In the genomic region with DNA sequence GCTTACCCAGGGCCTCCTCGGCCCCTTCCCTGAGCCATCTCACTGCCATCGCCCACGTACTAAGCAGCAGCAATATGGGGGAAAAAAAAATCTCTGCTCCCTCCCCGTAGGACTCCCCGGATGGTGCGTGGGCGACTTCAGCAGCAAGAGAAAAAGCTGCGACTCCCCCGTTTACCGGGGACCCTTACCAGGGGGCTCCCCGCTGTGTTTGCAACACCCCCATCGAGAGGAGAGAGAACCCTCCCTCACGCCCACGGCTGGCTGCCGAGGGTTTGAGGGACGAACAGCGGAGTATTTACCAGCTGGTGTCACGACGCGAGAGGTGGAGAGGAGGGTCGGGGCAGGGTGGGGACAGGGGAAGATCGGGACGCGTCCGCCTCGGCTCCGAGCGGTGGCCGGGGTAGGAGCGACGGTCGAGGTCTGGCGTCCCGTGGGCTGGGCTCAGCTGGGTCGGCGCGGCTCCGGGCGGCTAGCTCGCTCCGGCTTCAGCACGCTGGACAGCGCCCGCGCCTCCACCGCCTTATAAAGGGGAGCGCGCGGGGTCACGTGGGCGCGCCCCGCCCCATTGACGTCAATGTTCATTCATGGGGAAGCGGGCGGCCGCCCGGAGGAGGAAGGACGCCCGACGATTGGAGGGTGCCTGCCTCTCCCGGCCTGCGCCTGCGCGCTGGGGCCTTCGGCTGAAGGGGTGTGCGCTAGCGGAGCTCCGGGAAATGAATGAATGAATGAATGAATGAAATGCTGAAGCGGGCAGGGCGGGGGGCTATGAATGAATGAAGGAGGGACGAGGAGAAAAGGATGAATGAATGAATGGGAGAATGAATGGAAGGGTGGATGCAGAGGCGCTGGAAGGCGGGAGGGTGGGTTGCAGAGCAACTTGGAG, we compare ENCODE assay signal across 1 cellular context.
A peak's percentile ranks its signal among the peaks of the same experiment; 100 is the strongest.
TF ChIP-seq lines count a peak whose summit lies in the region.

VGF (minus strand) TSS at position 495 of the 883 bp plus-strand sequence. CDS start 726 bp downstream, outside the sequence.

TF ChIP-seq in K562, 482 proteins besides CTCF, POLR2A, EP300 and RAD21 (continued from another document and continues in another):
- TF ChIP-seq TSHZ1 (CRISPR knock-in tag; IDR thresholded peaks at IDR 0.05): no peak
- peak; percentile 50 for TF ChIP-seq RBFOX2 (IDR thresholded peaks at IDR 0.05; ENCODE audit: low read depth, low read length)
- TF ChIP-seq SP1 (CRISPR knock-in tag; IDR thresholded peaks at IDR 0.05): peak; percentile 91
- no peak for TF ChIP-seq FOXJ3 (CRISPR knock-in tag; IDR thresholded peaks at IDR 0.05)
- TF ChIP-seq, protein P1, sequence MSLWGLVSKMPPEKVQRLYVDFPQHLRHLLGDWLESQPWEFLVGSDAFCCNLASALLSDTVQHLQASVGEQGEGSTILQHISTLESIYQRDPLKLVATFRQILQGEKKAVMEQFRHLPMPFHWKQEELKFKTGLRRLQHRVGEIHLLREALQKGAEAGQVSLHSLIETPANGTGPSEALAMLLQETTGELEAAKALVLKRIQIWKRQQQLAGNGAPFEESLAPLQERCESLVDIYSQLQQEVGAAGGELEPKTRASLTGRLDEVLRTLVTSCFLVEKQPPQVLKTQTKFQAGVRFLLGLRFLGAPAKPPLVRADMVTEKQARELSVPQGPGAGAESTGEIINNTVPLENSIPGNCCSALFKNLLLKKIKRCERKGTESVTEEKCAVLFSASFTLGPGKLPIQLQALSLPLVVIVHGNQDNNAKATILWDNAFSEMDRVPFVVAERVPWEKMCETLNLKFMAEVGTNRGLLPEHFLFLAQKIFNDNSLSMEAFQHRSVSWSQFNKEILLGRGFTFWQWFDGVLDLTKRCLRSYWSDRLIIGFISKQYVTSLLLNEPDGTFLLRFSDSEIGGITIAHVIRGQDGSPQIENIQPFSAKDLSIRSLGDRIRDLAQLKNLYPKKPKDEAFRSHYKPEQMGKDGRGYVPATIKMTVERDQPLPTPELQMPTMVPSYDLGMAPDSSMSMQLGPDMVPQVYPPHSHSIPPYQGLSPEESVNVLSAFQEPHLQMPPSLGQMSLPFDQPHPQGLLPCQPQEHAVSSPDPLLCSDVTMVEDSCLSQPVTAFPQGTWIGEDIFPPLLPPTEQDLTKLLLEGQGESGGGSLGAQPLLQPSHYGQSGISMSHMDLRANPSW (CRISPR knock-in tag; IDR thresholded peaks at IDR 0.05): no peak
- TF ChIP-seq GATAD2B (IDR thresholded peaks at IDR 0.05; ENCODE audit: borderline replicate concordance): no peak
- no peak for TF ChIP-seq ZNF695 (CRISPR knock-in tag; IDR thresholded peaks at IDR 0.05)
- no peak for TF ChIP-seq CEBPB (tag; IDR thresholded peaks at IDR 0.05)
- TF ChIP-seq SNRNP70 (optimal IDR thresholded peaks at IDR 0.05; ENCODE audit: low read depth, low read length): no peak
- no peak for TF ChIP-seq HSF4 (CRISPR knock-in tag; IDR thresholded peaks at IDR 0.05; ENCODE audit: borderline replicate concordance)
- TF ChIP-seq POLR3G (IDR thresholded peaks at IDR 0.05; ENCODE audit: extremely low read depth, insufficient read length, insufficient replicate concordance): no peak
- 0 out of 2 replicates have a peak, but pooled peaks have one; percentile 21 for TF ChIP-seq GATA2 (CRISPR knock-in tag; IDR thresholded peaks at IDR 0.05)
- no peak for TF ChIP-seq TRIM24 (IDR thresholded peaks at IDR 0.05)
- peak; percentile 9 for TF ChIP-seq NEUROD1 (IDR thresholded peaks at IDR 0.05; ENCODE audit: borderline replicate concordance, low read depth, low read length, partially characterized antibody)
- TF ChIP-seq SMAD1 (IDR thresholded peaks at IDR 0.05; ENCODE audit: low read depth, low read length, partially characterized antibody): peak; percentile 27
- no peak for TF ChIP-seq ZNF408 (CRISPR knock-in tag; IDR thresholded peaks at IDR 0.05; ENCODE audit: low read depth)
- TF ChIP-seq, protein P2, sequence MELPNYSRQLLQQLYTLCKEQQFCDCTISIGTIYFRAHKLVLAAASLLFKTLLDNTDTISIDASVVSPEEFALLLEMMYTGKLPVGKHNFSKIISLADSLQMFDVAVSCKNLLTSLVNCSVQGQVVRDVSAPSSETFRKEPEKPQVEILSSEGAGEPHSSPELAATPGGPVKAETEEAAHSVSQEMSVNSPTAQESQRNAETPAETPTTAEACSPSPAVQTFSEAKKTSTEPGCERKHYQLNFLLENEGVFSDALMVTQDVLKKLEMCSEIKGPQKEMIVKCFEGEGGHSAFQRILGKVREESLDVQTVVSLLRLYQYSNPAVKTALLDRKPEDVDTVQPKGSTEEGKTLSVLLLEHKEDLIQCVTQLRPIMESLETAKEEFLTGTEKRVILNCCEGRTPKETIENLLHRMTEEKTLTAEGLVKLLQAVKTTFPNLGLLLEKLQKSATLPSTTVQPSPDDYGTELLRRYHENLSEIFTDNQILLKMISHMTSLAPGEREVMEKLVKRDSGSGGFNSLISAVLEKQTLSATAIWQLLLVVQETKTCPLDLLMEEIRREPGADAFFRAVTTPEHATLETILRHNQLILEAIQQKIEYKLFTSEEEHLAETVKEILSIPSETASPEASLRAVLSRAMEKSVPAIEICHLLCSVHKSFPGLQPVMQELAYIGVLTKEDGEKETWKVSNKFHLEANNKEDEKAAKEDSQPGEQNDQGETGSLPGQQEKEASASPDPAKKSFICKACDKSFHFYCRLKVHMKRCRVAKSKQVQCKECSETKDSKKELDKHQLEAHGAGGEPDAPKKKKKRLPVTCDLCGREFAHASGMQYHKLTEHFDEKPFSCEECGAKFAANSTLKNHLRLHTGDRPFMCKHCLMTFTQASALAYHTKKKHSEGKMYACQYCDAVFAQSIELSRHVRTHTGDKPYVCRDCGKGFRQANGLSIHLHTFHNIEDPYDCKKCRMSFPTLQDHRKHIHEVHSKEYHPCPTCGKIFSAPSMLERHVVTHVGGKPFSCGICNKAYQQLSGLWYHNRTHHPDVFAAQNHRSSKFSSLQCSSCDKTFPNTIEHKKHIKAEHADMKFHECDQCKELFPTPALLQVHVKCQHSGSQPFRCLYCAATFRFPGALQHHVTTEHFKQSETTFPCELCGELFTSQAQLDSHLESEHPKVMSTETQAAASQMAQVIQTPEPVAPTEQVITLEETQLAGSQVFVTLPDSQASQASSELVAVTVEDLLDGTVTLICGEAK (IDR thresholded peaks at IDR 0.05): peak; percentile 77
- TF ChIP-seq, protein P2 (CRISPR knock-in tag; IDR thresholded peaks at IDR 0.05): peak; percentile 65
- TF ChIP-seq MBD1 (CRISPR knock-in tag; IDR thresholded peaks at IDR 0.05): no peak
- TF ChIP-seq ZNF134 (CRISPR knock-in tag; conservative IDR thresholded peaks at IDR 0.05): no peak
- TF ChIP-seq REST (CRISPR knock-in tag; IDR thresholded peaks at IDR 0.05; ENCODE audit: low read depth): peak; percentile 100
- TF ChIP-seq, protein P3, sequence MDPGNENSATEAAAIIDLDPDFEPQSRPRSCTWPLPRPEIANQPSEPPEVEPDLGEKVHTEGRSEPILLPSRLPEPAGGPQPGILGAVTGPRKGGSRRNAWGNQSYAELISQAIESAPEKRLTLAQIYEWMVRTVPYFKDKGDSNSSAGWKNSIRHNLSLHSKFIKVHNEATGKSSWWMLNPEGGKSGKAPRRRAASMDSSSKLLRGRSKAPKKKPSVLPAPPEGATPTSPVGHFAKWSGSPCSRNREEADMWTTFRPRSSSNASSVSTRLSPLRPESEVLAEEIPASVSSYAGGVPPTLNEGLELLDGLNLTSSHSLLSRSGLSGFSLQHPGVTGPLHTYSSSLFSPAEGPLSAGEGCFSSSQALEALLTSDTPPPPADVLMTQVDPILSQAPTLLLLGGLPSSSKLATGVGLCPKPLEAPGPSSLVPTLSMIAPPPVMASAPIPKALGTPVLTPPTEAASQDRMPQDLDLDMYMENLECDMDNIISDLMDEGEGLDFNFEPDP (CRISPR knock-in tag; IDR thresholded peaks at IDR 0.05): no peak
- no peak for TF ChIP-seq HDAC3 (IDR thresholded peaks at IDR 0.05; ENCODE audit: borderline replicate concordance, partially characterized antibody)
- TF ChIP-seq MTF1 (CRISPR knock-in tag; IDR thresholded peaks at IDR 0.05; ENCODE audit: borderline replicate concordance): no peak
- no peak for TF ChIP-seq THRAP3 (IDR thresholded peaks at IDR 0.05; ENCODE audit: borderline replicate concordance)
- TF ChIP-seq ID3 (CRISPR knock-in tag; IDR thresholded peaks at IDR 0.05): no peak
- no peak for TF ChIP-seq ID3 (tag; IDR thresholded peaks at IDR 0.05)
- no peak for TF ChIP-seq ZFPM2 (CRISPR knock-in tag; IDR thresholded peaks at IDR 0.05)
- TF ChIP-seq ZFP1 (CRISPR knock-in tag; IDR thresholded peaks at IDR 0.05): no peak
